In the genomic region with DNA sequence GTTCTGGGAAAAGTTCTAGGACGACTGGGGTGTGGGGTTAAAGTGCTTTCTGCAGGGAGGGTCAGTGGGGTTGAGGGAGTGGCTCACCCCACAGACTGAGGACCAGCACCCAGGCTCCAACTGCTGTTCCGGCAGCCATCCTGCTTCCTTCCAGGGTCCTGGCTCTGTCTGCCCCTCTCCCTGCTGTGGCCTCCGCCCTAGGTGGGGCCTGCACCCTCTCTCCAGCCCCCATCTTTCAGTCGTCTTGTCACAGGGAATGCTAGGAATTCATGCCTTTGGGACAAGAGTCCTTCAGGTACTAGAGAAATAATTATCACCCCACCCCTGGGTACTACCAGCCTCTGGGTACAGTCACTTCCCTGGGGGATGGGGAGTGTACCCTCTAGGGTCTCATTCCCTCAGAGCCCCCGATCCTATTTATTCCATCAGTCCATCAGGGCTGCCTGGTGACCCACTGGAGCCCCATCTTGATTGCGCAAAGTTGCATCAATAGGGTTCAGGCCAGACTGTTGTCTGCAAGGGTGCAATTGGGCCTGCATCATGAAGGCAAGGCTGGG, we compare ENCODE assay signal across 9 cellular contexts. TPM values are rescaled to one million over a fixed set of nuclear protein-coding genes. Genes with fewer than 3 reads are reported as not detected.
A peak's percentile ranks its signal among the peaks of the same experiment; 100 is the strongest.
DNase-seq lines count a peak whose midpoint lies in the region; ATAC-seq and TF ChIP-seq lines count a peak whose summit lies in the region.
"Had no signal": no experiment of that assay in that cellular context is flagged by ENCODE, and none has a peak within 500 bp of the region (broad histone marks: within the 10 kb centered on the region; RNA-seq: fewer than 3 reads in every experiment).

AGER (minus strand) TSS at position 170 of the 557 bp plus-strand sequence; CDS start at position 139, 31 bp downstream.

- ATAC-seq in heart right ventricle, result no peak
- no peak for ATAC-seq in activated naive CD8-positive, alpha-beta T cell treated with anti-CD3 and anti-CD28 coated beads, Interleukin-2, amount 10 ng/mL, durations not matched to agents 7 days and 5 days (ENCODE audit: low read depth)
- no peak for ATAC-seq in natural killer cell
- ATAC-seq in HG02885 (IDR thresholded peaks at IDR 0.05; ENCODE audit: poor library complexity, unreplicated experiment), result no peak

- no peak within 1 kb of the TSS for H3K4me3 Mint-ChIP-seq in activated naive CD8-positive, alpha-beta T cell treated with anti-CD3 and anti-CD28 coated beads, Interleukin-2, amount 10 ng/mL, durations not matched to agents 7 days and 5 days
- H3K4me3 Mint-ChIP-seq in natural killer cell, result no peak within 1 kb of the TSS

- TF ChIP-seq POLR2A in uterus (IDR thresholded peaks at IDR 0.05), result no peak

- H3K4me3 ChIP-seq in heart right ventricle (no peak within 1 kb of the TSS), uterus (no peak within 1 kb of the TSS), BE2C (ENCODE audit: low read depth, low read length) (no peak within 1 kb of the TSS)

- no peaks in the 10 kb centered on the region for H3K9me3 Mint-ChIP-seq in activated naive CD8-positive, alpha-beta T cell treated with anti-CD3 and anti-CD28 coated beads, Interleukin-2, amount 10 ng/mL, durations not matched to agents 7 days and 5 days
- H3K9me3 Mint-ChIP-seq in natural killer cell, result no peaks in the 10 kb centered on the region

- no peak for DNase-seq in heart right ventricle
- DNase-seq in cardiac septum (ENCODE audit: low spot score), result no peak
- peak; percentile 24 for DNase-seq in activated naive CD8-positive, alpha-beta T cell treated with anti-CD3 and anti-CD28 coated beads, Interleukin-2, amount 10 ng/mL, durations not matched to agents 7 days and 5 days
- DNase-seq in natural killer cell, result no peak
- no peak for DNase-seq in uterus
- no peak for DNase-seq in NCI-H82 (lab: John Stamatoyannopoulos, UW)
- no peak for DNase-seq in BE2C
- DNase-seq: islet precursor cell had no signal

- POLR2A ChIA-PET in activated naive CD8-positive, alpha-beta T cell treated with anti-CD3 and anti-CD28 coated beads, Interleukin-2, amount 10 ng/mL, durations not matched to agents 7 days and 5 days (lab: Charles Lee), result no interaction called here

- intact Hi-C loops in heart right ventricle (cut with DNase I) (no loop called here), cardiac septum (cut with DNase I) (no loop called here), natural killer cell (cut with micrococcal nuclease) (no loop called here), uterus (cut with DNase I; ENCODE audit: low total_unique reads) (no loop called here)

- H3K27ac Mint-ChIP-seq in activated naive CD8-positive, alpha-beta T cell treated with anti-CD3 and anti-CD28 coated beads, Interleukin-2, amount 10 ng/mL, durations not matched to agents 7 days and 5 days, result peak within 1 kb of the TSS; percentile 16
- peak within 1 kb of the TSS; percentile 29 to 49 for H3K27ac Mint-ChIP-seq in natural killer cell

- H3K27me3 ChIP-seq in heart right ventricle, result no peaks in the 10 kb centered on the region
- no peaks in the 10 kb centered on the region for H3K27me3 ChIP-seq in uterus
- H3K27me3 ChIP-seq in BE2C, result no peaks in the 10 kb centered on the region

- peaks cover 37% of the 10 kb centered on the region for H3K36me3 Mint-ChIP-seq in activated naive CD8-positive, alpha-beta T cell treated with anti-CD3 and anti-CD28 coated beads, Interleukin-2, amount 10 ng/mL, durations not matched to agents 7 days and 5 days
- H3K36me3 Mint-ChIP-seq in natural killer cell, result peaks cover 19% of the 10 kb centered on the region

- H3K27ac ChIP-seq in heart right ventricle (peak within 1 kb of the TSS; percentile 22 to 99 (median 75)), uterus (peak within 1 kb of the TSS; percentile 83 to 100)

- TF ChIP-seq CTCF in heart right ventricle (IDR thresholded peaks at IDR 0.05) (no peak), natural killer cell (IDR thresholded peaks at IDR 0.05) (no peak), uterus (IDR thresholded peaks at IDR 0.05) (no peak), BE2C (IDR thresholded peaks at IDR 0.05; ENCODE audit: low read depth, low read length) (no peak)

- no peaks in the 10 kb centered on the region for H3K9me3 ChIP-seq in heart right ventricle
- H3K9me3 ChIP-seq in uterus, result no peaks in the 10 kb centered on the region
- no peaks in the 10 kb centered on the region for H3K9me3 ChIP-seq in BE2C

- H3K27me3 Mint-ChIP-seq in activated naive CD8-positive, alpha-beta T cell treated with anti-CD3 and anti-CD28 coated beads, Interleukin-2, amount 10 ng/mL, durations not matched to agents 7 days and 5 days, result no peaks in the 10 kb centered on the region
- H3K27me3 Mint-ChIP-seq in natural killer cell (ENCODE audit: low read depth in 2 of 2), result no peaks in the 10 kb centered on the region

- H3K4me1 ChIP-seq in heart right ventricle, result peaks cover 20 to 97% (median 64%) of the 10 kb centered on the region in 9 donors
- peaks cover 7 to 10% of the 10 kb centered on the region in 2 donors for H3K4me1 ChIP-seq in uterus
- no peaks in the 10 kb centered on the region; the same call in 1 of the 2 replicates for H3K4me1 ChIP-seq in BE2C

- WGBS in heart right ventricle, 2 donors, result 71 to 72% methylated on average over 6 of the region's 6 CpGs

- H3K36me3 ChIP-seq in heart right ventricle, result peaks cover 0 to 76% (median 26%) of the 10 kb centered on the region in 9 donors
- no peaks in the 10 kb centered on the region for H3K36me3 ChIP-seq in uterus
- H3K36me3 ChIP-seq in BE2C, result peaks cover 14% of the 10 kb centered on the region

- H3K4me1 Mint-ChIP-seq in activated naive CD8-positive, alpha-beta T cell treated with anti-CD3 and anti-CD28 coated beads, Interleukin-2, amount 10 ng/mL, durations not matched to agents 7 days and 5 days, result peaks cover 39% of the 10 kb centered on the region
- H3K4me1 Mint-ChIP-seq in natural killer cell, result peaks cover 41 to 60% of the 10 kb centered on the region in 2 donors

RNA-seq across cellular contexts. Expression of gene AGER, which starts in this region (rescaled TPM):
- 1 to 10 TPM in 9 of 10 donors, under 1 TPM in 1; 0.75 to 5.1 (median 2.9) TPM for total RNA-seq in heart right ventricle
- polyA plus RNA-seq in heart right ventricle, result 1 to 10 TPM; 3.1 to 5.5 TPM
- 3.5 TPM for total RNA-seq in cardiac septum
- 10 to 100 TPM; 47.4 to 52.3 TPM for total RNA-seq in activated naive CD8-positive, alpha-beta T cell treated with anti-CD3 and anti-CD28 coated beads, Interleukin-2, amount 10 ng/mL, durations not matched to agents 7 days and 5 days
- total RNA-seq in natural killer cell, result 10 to 100 TPM; 19.0 to 25.1 (median 22.9) TPM
- total RNA-seq in uterus, result 10 to 100 TPM in 1 of 4 donors, 1 to 10 TPM in 1, under 1 TPM in 1, not detected in 1; 0.59 to 12.4 (median 2.5) TPM
- 8.7 TPM for polyA plus RNA-seq in BE2C (2012; ENCODE audit: insufficient read depth, insufficient read length, low read depth)
